1 cellular context compared by ENCODE assay signal in the genomic region with DNA sequence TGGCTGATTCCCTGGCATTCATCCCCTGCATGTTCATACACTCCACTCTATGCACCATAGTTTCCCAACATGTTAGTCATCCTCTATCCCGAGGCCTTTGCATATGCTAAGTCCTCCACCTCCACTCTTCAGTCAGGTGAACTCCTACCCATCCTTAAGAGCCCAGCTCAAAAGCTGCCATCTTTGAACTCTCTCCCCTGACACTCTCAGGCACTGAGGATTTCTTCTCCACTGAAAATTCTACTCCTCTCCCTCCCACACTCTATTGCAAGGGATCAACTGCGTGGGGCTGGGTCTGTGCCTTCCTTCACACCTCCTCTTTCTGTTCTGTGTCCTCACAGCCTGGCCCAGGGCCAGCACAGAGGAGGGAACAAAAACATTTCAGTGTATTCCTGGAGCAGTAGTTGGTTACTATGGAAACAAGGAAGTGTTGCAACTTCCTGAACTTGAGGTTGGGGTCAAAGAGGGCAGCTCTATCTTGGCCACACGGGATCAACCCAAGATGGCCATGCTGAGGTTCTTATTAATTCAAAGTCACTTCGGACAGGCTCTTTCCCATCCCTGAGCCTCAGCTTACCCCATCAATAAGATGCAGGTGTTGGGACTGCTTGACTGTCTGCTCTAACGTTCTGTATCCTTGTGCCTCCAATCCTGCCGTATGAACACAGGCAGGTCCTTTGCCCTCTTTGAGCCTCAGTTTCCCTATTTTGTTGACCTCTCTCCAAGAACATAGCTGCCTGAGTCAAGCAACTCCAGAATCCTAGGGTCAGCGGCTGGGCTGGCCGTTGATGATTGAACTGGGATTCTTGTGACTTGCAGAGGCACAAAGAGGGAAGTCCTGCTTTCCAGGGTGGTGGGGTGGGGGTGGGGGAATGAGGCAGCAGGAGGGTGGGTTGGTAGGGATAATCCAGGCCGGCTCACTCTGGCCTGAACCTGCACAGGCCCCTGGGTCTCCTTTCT.
A peak's percentile ranks its signal among the peaks of the same experiment; 100 is the strongest.
TF ChIP-seq lines count a peak whose summit lies in the region.

No MANE protein-coding gene starts in this region.

TF ChIP-seq in K562, 482 proteins besides CTCF, POLR2A, EP300 and RAD21 (continued from another document and continues in another):
- TF ChIP-seq YY1 (IDR thresholded peaks at IDR 0.05; ENCODE audit: borderline replicate concordance in 1 of 3, control insufficient read depth in 1 of 3, extremely low read depth in 1 of 3, insufficient read depth in 3 of 3, insufficient read length in 1 of 3, insufficient replicate concordance in 2 of 3, low read depth in 1 of 3, low read length in 2 of 3) (peak in 1 of 3 experiments; percentile 75), ZNF79 (CRISPR knock-in tag; IDR thresholded peaks at IDR 0.05; ENCODE audit: low read depth) (peak; percentile 94), ZFP1 (CRISPR knock-in tag; IDR thresholded peaks at IDR 0.05) (0 out of 2 replicates have a peak, but pooled peaks have one; percentile 17), TEAD1 (CRISPR knock-in tag; IDR thresholded peaks at IDR 0.05) (peak in 1 of 2 experiments; percentile 92; a peak in 2 of 4 replicates), NR1H2 (CRISPR knock-in tag; IDR thresholded peaks at IDR 0.05) (no peak), MTA3 (IDR thresholded peaks at IDR 0.05; ENCODE audit: borderline replicate concordance) (peak; percentile 41; the same call in 1 of the 2 replicates), EHMT2 (IDR thresholded peaks at IDR 0.05) (0 out of 2 replicates have a peak, but pooled peaks have one; percentile 56), CHCHD3 (CRISPR knock-in tag; IDR thresholded peaks at IDR 0.05) (no peak), ZNF830 (CRISPR knock-in tag; IDR thresholded peaks at IDR 0.05) (peak; percentile 91), NCOR1 (IDR thresholded peaks at IDR 0.05) (no peak), SMAD3 (CRISPR knock-in tag; conservative IDR thresholded peaks at IDR 0.05) (peak; percentile 96), ERF (CRISPR knock-in tag; IDR thresholded peaks at IDR 0.05) (peak; percentile 94), DACH1 (IDR thresholded peaks at IDR 0.05; ENCODE audit: partially characterized antibody) (no peak), CXXC5 (CRISPR knock-in tag; IDR thresholded peaks at IDR 0.05) (peak; percentile 89), ATF1 (CRISPR knock-in tag; IDR thresholded peaks at IDR 0.05) (no peak), ATF1 (tag; IDR thresholded peaks at IDR 0.05) (peak; percentile 43; the same call in 1 of the 2 replicates), YBX1 (IDR thresholded peaks at IDR 0.05) (no peak), TBL1XR1 (IDR thresholded peaks at IDR 0.05; ENCODE audit: low read length in 2 of 2) (0 out of 4 replicates have a peak, but pooled peaks of 1 of the 2 experiments have one; percentile 27), SMARCA4 (IDR thresholded peaks at IDR 0.05) (peak; percentile 59; the same call in 1 of the 2 replicates), FOXA3 (CRISPR knock-in tag; conservative IDR thresholded peaks at IDR 0.05 in 1 of 2, IDR thresholded peaks at IDR 0.05 in 1 of 2) (0 out of 4 replicates have a peak, but pooled peaks of 1 of the 2 experiments have one; percentile 13), ZNF354B (CRISPR knock-in tag; IDR thresholded peaks at IDR 0.05) (peak; percentile 76), ELF4 (CRISPR knock-in tag; IDR thresholded peaks at IDR 0.05) (peak; percentile 55; the same call in 1 of the 2 replicates), U2AF2 (optimal IDR thresholded peaks at IDR 0.05; ENCODE audit: low read depth, low read length) (no peak), OTX1 (CRISPR knock-in tag; IDR thresholded peaks at IDR 0.05) (peak; percentile 88; the same call in 1 of the 2 replicates), E2F3 (CRISPR knock-in tag; IDR thresholded peaks at IDR 0.05) (peak; percentile 89), FOXJ3 (CRISPR knock-in tag; IDR thresholded peaks at IDR 0.05) (peak; percentile 65; the same call in 1 of the 2 replicates), KAT2B (IDR thresholded peaks at IDR 0.05; ENCODE audit: low read depth, low read length) (no peak), GABPA (tag; conservative IDR thresholded peaks at IDR 0.05; ENCODE audit: low read depth) (peak; percentile 86), STAT5A (IDR thresholded peaks at IDR 0.05; ENCODE audit: borderline replicate concordance, low read length) (no peak), RNF2 (IDR thresholded peaks at IDR 0.05) (peak; percentile 52; the same call in 1 of the 2 replicates), ZNF76 (CRISPR knock-in tag; IDR thresholded peaks at IDR 0.05; ENCODE audit: borderline replicate concordance) (peak; percentile 97), PHTF2 (CRISPR knock-in tag; IDR thresholded peaks at IDR 0.05) (peak; percentile 60; the same call in 1 of the 2 replicates), ZKSCAN3 (CRISPR knock-in tag; IDR thresholded peaks at IDR 0.05) (peak; percentile 71), TAL1 (IDR thresholded peaks at IDR 0.05) (peak; percentile 27; the same call in 1 of the 2 replicates), ZNF175 (CRISPR knock-in tag; IDR thresholded peaks at IDR 0.05; ENCODE audit: low read depth) (peak; percentile 99), FOXJ2 (tag; IDR thresholded peaks at IDR 0.05) (peak; percentile 95), MCM7 (IDR thresholded peaks at IDR 0.05) (no peak), SETDB1 (IDR thresholded peaks at IDR 0.05; ENCODE audit: low read length) (no peak), NR2F6 (CRISPR knock-in tag; IDR thresholded peaks at IDR 0.05) (peak; percentile 80; the same call in 1 of the 2 replicates)
- TF ChIP-seq, protein P1, sequence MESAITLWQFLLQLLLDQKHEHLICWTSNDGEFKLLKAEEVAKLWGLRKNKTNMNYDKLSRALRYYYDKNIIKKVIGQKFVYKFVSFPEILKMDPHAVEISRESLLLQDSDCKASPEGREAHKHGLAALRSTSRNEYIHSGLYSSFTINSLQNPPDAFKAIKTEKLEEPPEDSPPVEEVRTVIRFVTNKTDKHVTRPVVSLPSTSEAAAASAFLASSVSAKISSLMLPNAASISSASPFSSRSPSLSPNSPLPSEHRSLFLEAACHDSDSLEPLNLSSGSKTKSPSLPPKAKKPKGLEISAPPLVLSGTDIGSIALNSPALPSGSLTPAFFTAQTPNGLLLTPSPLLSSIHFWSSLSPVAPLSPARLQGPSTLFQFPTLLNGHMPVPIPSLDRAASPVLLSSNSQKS (CRISPR knock-in tag; IDR thresholded peaks at IDR 0.05): 0 out of 2 replicates have a peak, but pooled peaks have one; percentile 12
- TF ChIP-seq, protein P2, sequence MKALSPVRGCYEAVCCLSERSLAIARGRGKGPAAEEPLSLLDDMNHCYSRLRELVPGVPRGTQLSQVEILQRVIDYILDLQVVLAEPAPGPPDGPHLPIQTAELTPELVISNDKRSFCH (CRISPR knock-in tag; IDR thresholded peaks at IDR 0.05): no peak
- TF ChIP-seq, protein P2 (tag; IDR thresholded peaks at IDR 0.05): peak; percentile 91
- TF ChIP-seq, protein P3, sequence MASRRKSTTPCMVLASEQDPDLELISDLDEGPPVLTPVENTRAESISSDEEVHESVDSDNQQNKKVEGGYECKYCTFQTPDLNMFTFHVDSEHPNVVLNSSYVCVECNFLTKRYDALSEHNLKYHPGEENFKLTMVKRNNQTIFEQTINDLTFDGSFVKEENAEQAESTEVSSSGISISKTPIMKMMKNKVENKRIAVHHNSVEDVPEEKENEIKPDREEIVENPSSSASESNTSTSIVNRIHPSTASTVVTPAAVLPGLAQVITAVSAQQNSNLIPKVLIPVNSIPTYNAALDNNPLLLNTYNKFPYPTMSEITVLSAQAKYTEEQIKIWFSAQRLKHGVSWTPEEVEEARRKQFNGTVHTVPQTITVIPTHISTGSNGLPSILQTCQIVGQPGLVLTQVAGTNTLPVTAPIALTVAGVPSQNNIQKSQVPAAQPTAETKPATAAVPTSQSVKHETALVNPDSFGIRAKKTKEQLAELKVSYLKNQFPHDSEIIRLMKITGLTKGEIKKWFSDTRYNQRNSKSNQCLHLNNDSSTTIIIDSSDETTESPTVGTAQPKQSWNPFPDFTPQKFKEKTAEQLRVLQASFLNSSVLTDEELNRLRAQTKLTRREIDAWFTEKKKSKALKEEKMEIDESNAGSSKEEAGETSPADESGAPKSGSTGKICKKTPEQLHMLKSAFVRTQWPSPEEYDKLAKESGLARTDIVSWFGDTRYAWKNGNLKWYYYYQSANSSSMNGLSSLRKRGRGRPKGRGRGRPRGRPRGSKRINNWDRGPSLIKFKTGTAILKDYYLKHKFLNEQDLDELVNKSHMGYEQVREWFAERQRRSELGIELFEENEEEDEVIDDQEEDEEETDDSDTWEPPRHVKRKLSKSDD (conservative IDR thresholded peaks at IDR 0.05; ENCODE audit: low read length): no peak
- TF ChIP-seq, protein P4, sequence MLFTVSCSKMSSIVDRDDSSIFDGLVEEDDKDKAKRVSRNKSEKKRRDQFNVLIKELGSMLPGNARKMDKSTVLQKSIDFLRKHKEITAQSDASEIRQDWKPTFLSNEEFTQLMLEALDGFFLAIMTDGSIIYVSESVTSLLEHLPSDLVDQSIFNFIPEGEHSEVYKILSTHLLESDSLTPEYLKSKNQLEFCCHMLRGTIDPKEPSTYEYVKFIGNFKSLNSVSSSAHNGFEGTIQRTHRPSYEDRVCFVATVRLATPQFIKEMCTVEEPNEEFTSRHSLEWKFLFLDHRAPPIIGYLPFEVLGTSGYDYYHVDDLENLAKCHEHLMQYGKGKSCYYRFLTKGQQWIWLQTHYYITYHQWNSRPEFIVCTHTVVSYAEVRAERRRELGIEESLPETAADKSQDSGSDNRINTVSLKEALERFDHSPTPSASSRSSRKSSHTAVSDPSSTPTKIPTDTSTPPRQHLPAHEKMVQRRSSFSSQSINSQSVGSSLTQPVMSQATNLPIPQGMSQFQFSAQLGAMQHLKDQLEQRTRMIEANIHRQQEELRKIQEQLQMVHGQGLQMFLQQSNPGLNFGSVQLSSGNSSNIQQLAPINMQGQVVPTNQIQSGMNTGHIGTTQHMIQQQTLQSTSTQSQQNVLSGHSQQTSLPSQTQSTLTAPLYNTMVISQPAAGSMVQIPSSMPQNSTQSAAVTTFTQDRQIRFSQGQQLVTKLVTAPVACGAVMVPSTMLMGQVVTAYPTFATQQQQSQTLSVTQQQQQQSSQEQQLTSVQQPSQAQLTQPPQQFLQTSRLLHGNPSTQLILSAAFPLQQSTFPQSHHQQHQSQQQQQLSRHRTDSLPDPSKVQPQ (CRISPR knock-in tag; IDR thresholded peaks at IDR 0.05; ENCODE audit: borderline replicate concordance): peak; percentile 59; the same call in 1 of the 2 replicates
- TF ChIP-seq, protein P5, sequence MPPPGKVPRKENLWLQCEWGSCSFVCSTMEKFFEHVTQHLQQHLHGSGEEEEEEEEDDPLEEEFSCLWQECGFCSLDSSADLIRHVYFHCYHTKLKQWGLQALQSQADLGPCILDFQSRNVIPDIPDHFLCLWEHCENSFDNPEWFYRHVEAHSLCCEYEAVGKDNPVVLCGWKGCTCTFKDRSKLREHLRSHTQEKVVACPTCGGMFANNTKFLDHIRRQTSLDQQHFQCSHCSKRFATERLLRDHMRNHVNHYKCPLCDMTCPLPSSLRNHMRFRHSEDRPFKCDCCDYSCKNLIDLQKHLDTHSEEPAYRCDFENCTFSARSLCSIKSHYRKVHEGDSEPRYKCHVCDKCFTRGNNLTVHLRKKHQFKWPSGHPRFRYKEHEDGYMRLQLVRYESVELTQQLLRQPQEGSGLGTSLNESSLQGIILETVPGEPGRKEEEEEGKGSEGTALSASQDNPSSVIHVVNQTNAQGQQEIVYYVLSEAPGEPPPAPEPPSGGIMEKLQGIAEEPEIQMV (tag; conservative IDR thresholded peaks at IDR 0.05; ENCODE audit: low read depth): peak; percentile 83
- TF ChIP-seq, protein P6, sequence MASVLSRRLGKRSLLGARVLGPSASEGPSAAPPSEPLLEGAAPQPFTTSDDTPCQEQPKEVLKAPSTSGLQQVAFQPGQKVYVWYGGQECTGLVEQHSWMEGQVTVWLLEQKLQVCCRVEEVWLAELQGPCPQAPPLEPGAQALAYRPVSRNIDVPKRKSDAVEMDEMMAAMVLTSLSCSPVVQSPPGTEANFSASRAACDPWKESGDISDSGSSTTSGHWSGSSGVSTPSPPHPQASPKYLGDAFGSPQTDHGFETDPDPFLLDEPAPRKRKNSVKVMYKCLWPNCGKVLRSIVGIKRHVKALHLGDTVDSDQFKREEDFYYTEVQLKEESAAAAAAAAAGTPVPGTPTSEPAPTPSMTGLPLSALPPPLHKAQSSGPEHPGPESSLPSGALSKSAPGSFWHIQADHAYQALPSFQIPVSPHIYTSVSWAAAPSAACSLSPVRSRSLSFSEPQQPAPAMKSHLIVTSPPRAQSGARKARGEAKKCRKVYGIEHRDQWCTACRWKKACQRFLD (CRISPR knock-in tag; IDR thresholded peaks at IDR 0.05): peak; percentile 97
- TF ChIP-seq, protein P7, sequence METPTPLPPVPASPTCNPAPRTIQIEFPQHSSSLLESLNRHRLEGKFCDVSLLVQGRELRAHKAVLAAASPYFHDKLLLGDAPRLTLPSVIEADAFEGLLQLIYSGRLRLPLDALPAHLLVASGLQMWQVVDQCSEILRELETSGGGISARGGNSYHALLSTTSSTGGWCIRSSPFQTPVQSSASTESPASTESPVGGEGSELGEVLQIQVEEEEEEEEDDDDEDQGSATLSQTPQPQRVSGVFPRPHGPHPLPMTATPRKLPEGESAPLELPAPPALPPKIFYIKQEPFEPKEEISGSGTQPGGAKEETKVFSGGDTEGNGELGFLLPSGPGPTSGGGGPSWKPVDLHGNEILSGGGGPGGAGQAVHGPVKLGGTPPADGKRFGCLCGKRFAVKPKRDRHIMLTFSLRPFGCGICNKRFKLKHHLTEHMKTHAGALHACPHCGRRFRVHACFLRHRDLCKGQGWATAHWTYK (CRISPR knock-in tag; IDR thresholded peaks at IDR 0.05): peak; percentile 96
- TF ChIP-seq, protein P8, sequence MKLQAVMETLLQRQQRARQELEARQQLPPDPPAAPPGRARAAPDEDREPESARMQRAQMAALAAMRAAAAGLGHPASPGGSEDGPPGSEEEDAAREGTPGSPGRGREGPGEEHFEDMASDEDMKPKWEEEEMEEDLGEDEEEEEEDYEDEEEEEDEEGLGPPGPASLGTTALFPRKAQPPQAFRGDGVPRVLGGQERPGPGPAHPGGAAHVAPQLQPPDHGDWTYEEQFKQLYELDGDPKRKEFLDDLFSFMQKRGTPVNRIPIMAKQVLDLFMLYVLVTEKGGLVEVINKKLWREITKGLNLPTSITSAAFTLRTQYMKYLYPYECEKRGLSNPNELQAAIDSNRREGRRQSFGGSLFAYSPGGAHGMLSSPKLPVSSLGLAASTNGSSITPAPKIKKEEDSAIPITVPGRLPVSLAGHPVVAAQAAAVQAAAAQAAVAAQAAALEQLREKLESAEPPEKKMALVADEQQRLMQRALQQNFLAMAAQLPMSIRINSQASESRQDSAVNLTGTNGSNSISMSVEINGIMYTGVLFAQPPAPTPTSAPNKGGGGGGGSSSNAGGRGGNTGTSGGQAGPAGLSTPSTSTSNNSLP (IDR thresholded peaks at IDR 0.05; ENCODE audit: borderline replicate concordance, low read depth, low read length): peak; percentile 20; the same call in 1 of the 2 replicates
